9 cellular contexts compared by ENCODE assay signal in genomic region chr6:158642097-158642601, GRCh38. TPM values are rescaled to one million over a fixed set of nuclear protein-coding genes. Genes with fewer than 3 reads are reported as not detected.
DNase-seq lines count a peak whose midpoint lies in the region; TF ChIP-seq lines count a peak whose summit lies in the region.
"Had no signal": no experiment of that assay in that cellular context is flagged by ENCODE, and none has a peak within 500 bp of the region (broad histone marks: within the 10 kb centered on the region; RNA-seq: fewer than 3 reads in every experiment).

No MANE protein-coding gene starts in this region.

- no peak overlapping the region for H3K4me3 ChIP-seq in thyroid gland (replicated peaks in 1 of 3)
- H3K4me3 ChIP-seq in dorsolateral prefrontal cortex = peak overlapping the region in 1 of 59 donors; percentile 97
- no peak overlapping the region for H3K4me3 ChIP-seq in tibial nerve

- 42 to 43% methylated on average over 8 of the region's 8 CpGs for WGBS in thyroid gland, 2 donors
- 60 to 85% methylated on average over 8 of the region's 8 CpGs for whole genome bisulfite sequencing in tibial nerve, 2 donors

- H3K27me3 ChIP-seq in thyroid gland (no peaks in the 10 kb centered on the region), dorsolateral prefrontal cortex (no peaks in the 10 kb centered on the region), tibial nerve (no peaks in the 10 kb centered on the region)

- TF ChIP-seq POLR2A in thyroid gland (IDR thresholded peaks at IDR 0.05) = peak in 1 of 2 donors; percentile 15
- TF ChIP-seq POLR2A in tibial nerve (IDR thresholded peaks at IDR 0.05) = no peak

- H3K4me1 Mint-ChIP-seq in activated CD4-positive, alpha-beta T cell treated with anti-CD3 and anti-CD28 coated beads, Interleukin-2, amount 10 ng/mL, durations not matched to agents 24 days and 14 days = peaks cover 68% of the 10 kb centered on the region

- TF ChIP-seq EP300 in tibial nerve (IDR thresholded peaks at IDR 0.05) = no peak

- no peaks in the 10 kb centered on the region for H3K9me3 ChIP-seq in thyroid gland
- H3K9me3 ChIP-seq in tibial nerve = no peaks in the 10 kb centered on the region

- H3K36me3 ChIP-seq in thyroid gland (peaks cover 5 to 6% of the 10 kb centered on the region in 2 donors), tibial nerve (peaks cover 0 to 21% (median 14%) of the 10 kb centered on the region in 3 donors)

- intact Hi-C loops in activated CD4-positive, alpha-beta T cell treated with anti-CD3 and anti-CD28 coated beads, Interleukin-2, amount 10 ng/mL, durations not matched to agents 24 days and 14 days (cut with micrococcal nuclease) = loop anchor here (5.0 kb wide), 1 partner anchor 80 kb away; the partner anchor contains the start of gene TMEM181
- intact Hi-C loops in thyroid gland (cut with DNase I) = no loop called here
- intact Hi-C loops in dorsolateral prefrontal cortex (cut with DNase I) = loop anchor here in 1 of 2 donors (5.0 kb wide), 1 partner anchor 85 kb away; no protein-coding TSS in a partner anchor

- H3K27ac ChIP-seq in thyroid gland = peak overlapping the region; percentile 20 to 97 (median 91)
- H3K27ac ChIP-seq in dorsolateral prefrontal cortex = no peak overlapping the region
- H3K27ac ChIP-seq in tibial nerve = peak overlapping the region in 1 of 4 donors; percentile 1
- H3K27ac ChIP-seq: HL-60 had no signal

- H3K4me3 Mint-ChIP-seq in activated CD4-positive, alpha-beta T cell treated with anti-CD3 and anti-CD28 coated beads, Interleukin-2, amount 10 ng/mL, durations not matched to agents 24 days and 14 days = peak overlapping the region; percentile 97

- H3K4me1 ChIP-seq in thyroid gland (peaks cover 16 to 34% of the 10 kb centered on the region in 2 donors), tibial nerve (peaks cover 0 to 34% (median 20%) of the 10 kb centered on the region in 4 donors)

- no peaks in the 10 kb centered on the region for H3K27me3 Mint-ChIP-seq in activated CD4-positive, alpha-beta T cell treated with anti-CD3 and anti-CD28 coated beads, Interleukin-2, amount 10 ng/mL, durations not matched to agents 24 days and 14 days

- no peak for DNase-seq in activated CD4-positive, alpha-beta T cell treated with anti-CD3 and anti-CD28 coated beads, Interleukin-2, amount 10 ng/mL, durations not matched to agents 24 days and 14 days
- DNase-seq in activated CD4-positive, alpha-beta T cell treated with anti-CD3 and anti-CD28 coated beads, Interleukin-2, amount 50 U/mL, for 4 hours = no peak
- DNase-seq in amniotic epithelial cell (ENCODE audit: low read depth) (peak; percentile 90), islet precursor cell (peak; percentile 53), thyroid gland (peak; percentile 83 to 86), dorsolateral prefrontal cortex (no peak), tibial nerve (ENCODE audit: low spot score in 2 of 2) (no peak), amygdala (lab: John Stamatoyannopoulos, UW) (no peak)

- TF ChIP-seq CTCF in thyroid gland (IDR thresholded peaks at IDR 0.05) = no peak
- TF ChIP-seq CTCF in dorsolateral prefrontal cortex (IDR thresholded peaks at IDR 0.05 in 54 of 56, conservative IDR thresholded peaks at IDR 0.05 in 2 of 56; ENCODE audit: low read depth in 1 of 56, partially characterized antibody in 56 of 56) = no peak
- TF ChIP-seq CTCF in tibial nerve (IDR thresholded peaks at IDR 0.05) = no peak

- H3K27ac Mint-ChIP-seq in activated CD4-positive, alpha-beta T cell treated with anti-CD3 and anti-CD28 coated beads, Interleukin-2, amount 10 ng/mL, durations not matched to agents 24 days and 14 days = peak overlapping the region; percentile 97

- peaks cover 50% of the 10 kb centered on the region for H3K36me3 Mint-ChIP-seq in activated CD4-positive, alpha-beta T cell treated with anti-CD3 and anti-CD28 coated beads, Interleukin-2, amount 10 ng/mL, durations not matched to agents 24 days and 14 days (ENCODE audit: low read depth)

- H3K9me3 Mint-ChIP-seq in activated CD4-positive, alpha-beta T cell treated with anti-CD3 and anti-CD28 coated beads, Interleukin-2, amount 10 ng/mL, durations not matched to agents 24 days and 14 days = no peaks in the 10 kb centered on the region

RNA-seq across cellular contexts. Expression of gene DYNLT1, which starts 2.4 kb away (rescaled TPM):
- 103 and 110 TPM in 2 replicates for total RNA-seq in activated CD4-positive, alpha-beta T cell treated with anti-CD3 and anti-CD28 coated beads, Interleukin-2, amount 10 ng/mL, durations not matched to agents 24 days and 14 days
- total RNA-seq in thyroid gland (100 to 1,000 TPM in 2 of 4 donors, 10 to 100 TPM in 2; 76.6 to 113 (median 93.4) TPM), dorsolateral prefrontal cortex (10 to 100 TPM; 22.6 to 58.2 (median 34.6) TPM), tibial nerve (10 to 100 TPM; 36.6 to 80.0 (median 49.1) TPM)

RNA-seq across cellular contexts. Expression of gene SYTL3, which starts 7.7 kb away (rescaled TPM):
- 102 and 106 TPM in 2 replicates for total RNA-seq in activated CD4-positive, alpha-beta T cell treated with anti-CD3 and anti-CD28 coated beads, Interleukin-2, amount 10 ng/mL, durations not matched to agents 24 days and 14 days
- total RNA-seq in thyroid gland (10 to 100 TPM; 16.9 to 33.0 (median 24.4) TPM), dorsolateral prefrontal cortex (1 to 10 TPM in 110 of 120 experiments, under 1 TPM in 10; 0.46 to 8.3 (median 1.9) TPM), tibial nerve (1 to 10 TPM; 1.3 to 6.7 (median 3.6) TPM)

Comparison
In these comparisons a context has a peak if more than half of its experiments do, and no peak if none do; other contexts are left out.
1. DNase-seq: peak in amniotic epithelial cell (single experiment), islet precursor cell (single experiment) and thyroid gland (2 of 2); none in activated CD4-positive, alpha-beta T cell treated with anti-CD3 and anti-CD28 coated beads, Interleukin-2, amount 10 ng/mL, durations not matched to agents 24 days and 14 days (single experiment), activated CD4-positive, alpha-beta T cell treated with anti-CD3 and anti-CD28 coated beads, Interleukin-2, amount 50 U/mL, for 4 hours (0 of 2), dorsolateral prefrontal cortex (0 of 10), tibial nerve (0 of 2) and amygdala (0 of 56).
2. H3K27ac ChIP-seq: peak in thyroid gland (3 of 3); none in dorsolateral prefrontal cortex (0 of 59).